Comparison of ENCODE assay signal across 1 cellular context in the genomic region with DNA sequence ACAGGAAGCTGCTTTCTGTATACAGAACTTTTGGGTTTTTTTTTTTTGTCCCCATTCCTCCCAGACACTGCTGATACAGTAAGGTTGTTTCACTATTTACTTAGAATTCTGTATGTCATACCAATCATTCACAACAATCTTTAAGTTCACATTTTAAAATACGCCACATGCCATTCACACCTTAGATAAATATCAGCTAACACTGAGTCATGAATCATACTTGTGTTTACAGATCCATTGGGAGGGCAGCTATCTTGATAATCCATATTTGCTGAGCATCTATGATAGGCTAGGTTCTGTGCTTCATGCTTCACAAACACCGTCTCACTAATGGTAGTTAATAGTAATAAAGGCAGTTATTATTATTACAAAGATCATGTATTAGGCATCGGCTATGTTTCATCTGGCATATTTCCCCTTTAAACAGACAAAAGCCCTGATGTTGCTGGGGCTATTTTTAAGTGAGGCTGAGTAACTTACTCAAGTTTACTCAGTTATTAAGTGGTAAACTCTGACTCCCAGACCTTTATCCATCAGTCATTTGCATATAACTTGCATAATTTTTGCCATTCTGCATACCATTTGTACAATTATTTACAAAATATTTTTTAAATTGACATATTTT.
TF ChIP-seq lines count a peak whose summit lies in the region.

No MANE protein-coding gene starts in this region.

TF ChIP-seq in HepG2, 621 proteins besides CTCF, POLR2A, EP300 and RAD21 (continued from another document and continues in another):
- TF ChIP-seq ZNF280B (CRISPR knock-in tag; IDR thresholded peaks at IDR 0.05; ENCODE audit: borderline replicate concordance) (no peak), TBX3 (IDR thresholded peaks at IDR 0.05; ENCODE audit: borderline replicate concordance) (peak; percentile 95), ZFP36 (IDR thresholded peaks at IDR 0.05; ENCODE audit: borderline replicate concordance, low read depth, low read length, partially characterized antibody) (no peak), SP4 (CRISPR knock-in tag; IDR thresholded peaks at IDR 0.05) (no peak), ZNF674 (CRISPR knock-in tag; IDR thresholded peaks at IDR 0.05; ENCODE audit: low read depth) (no peak), ZNF609 (CRISPR knock-in tag; IDR thresholded peaks at IDR 0.05; ENCODE audit: borderline replicate concordance) (peak; percentile 89; the same call in 1 of the 2 replicates), ZNF484 (CRISPR knock-in tag; IDR thresholded peaks at IDR 0.05; ENCODE audit: borderline replicate concordance, low read depth) (no peak), ZBTB25 (CRISPR knock-in tag; IDR thresholded peaks at IDR 0.05) (no peak), ZNF747 (CRISPR knock-in tag; IDR thresholded peaks at IDR 0.05; ENCODE audit: borderline replicate concordance) (no peak), MIXL1 (CRISPR knock-in tag; IDR thresholded peaks at IDR 0.05) (0 out of 2 replicates have a peak, but pooled peaks have one; percentile 21), ZNF530 (CRISPR knock-in tag; IDR thresholded peaks at IDR 0.05; ENCODE audit: low read depth) (no peak), ZNF710 (CRISPR knock-in tag; IDR thresholded peaks at IDR 0.05; ENCODE audit: borderline replicate concordance) (no peak), ZZZ3 (CRISPR knock-in tag; IDR thresholded peaks at IDR 0.05; ENCODE audit: borderline replicate concordance) (no peak), STAT5B (CRISPR knock-in tag; IDR thresholded peaks at IDR 0.05) (no peak), ZNF367 (CRISPR knock-in tag; IDR thresholded peaks at IDR 0.05; ENCODE audit: borderline replicate concordance) (no peak), ZNF460 (CRISPR knock-in tag; IDR thresholded peaks at IDR 0.05; ENCODE audit: borderline replicate concordance) (no peak), TCF12 (IDR thresholded peaks at IDR 0.05) (no peak), TCF12 (CRISPR knock-in tag; IDR thresholded peaks at IDR 0.05) (no peak), TMF1 (CRISPR knock-in tag; IDR thresholded peaks at IDR 0.05; ENCODE audit: low read depth) (no peak), ETV6 (CRISPR knock-in tag; conservative IDR thresholded peaks at IDR 0.05) (no peak), ZNF720 (CRISPR knock-in tag; IDR thresholded peaks at IDR 0.05) (no peak), ZNF883 (CRISPR knock-in tag; IDR thresholded peaks at IDR 0.05; ENCODE audit: not compliant biosample characterization) (no peak), FOXO1 (CRISPR knock-in tag; IDR thresholded peaks at IDR 0.05) (no peak; the same call in 1 of the 2 replicates), HNRNPL (IDR thresholded peaks at IDR 0.05; ENCODE audit: low read depth, low read length) (no peak), ZNF546 (CRISPR knock-in tag; conservative IDR thresholded peaks at IDR 0.05) (no peak), RELA (CRISPR knock-in tag; IDR thresholded peaks at IDR 0.05) (no peak)
- TF ChIP-seq, protein P1, sequence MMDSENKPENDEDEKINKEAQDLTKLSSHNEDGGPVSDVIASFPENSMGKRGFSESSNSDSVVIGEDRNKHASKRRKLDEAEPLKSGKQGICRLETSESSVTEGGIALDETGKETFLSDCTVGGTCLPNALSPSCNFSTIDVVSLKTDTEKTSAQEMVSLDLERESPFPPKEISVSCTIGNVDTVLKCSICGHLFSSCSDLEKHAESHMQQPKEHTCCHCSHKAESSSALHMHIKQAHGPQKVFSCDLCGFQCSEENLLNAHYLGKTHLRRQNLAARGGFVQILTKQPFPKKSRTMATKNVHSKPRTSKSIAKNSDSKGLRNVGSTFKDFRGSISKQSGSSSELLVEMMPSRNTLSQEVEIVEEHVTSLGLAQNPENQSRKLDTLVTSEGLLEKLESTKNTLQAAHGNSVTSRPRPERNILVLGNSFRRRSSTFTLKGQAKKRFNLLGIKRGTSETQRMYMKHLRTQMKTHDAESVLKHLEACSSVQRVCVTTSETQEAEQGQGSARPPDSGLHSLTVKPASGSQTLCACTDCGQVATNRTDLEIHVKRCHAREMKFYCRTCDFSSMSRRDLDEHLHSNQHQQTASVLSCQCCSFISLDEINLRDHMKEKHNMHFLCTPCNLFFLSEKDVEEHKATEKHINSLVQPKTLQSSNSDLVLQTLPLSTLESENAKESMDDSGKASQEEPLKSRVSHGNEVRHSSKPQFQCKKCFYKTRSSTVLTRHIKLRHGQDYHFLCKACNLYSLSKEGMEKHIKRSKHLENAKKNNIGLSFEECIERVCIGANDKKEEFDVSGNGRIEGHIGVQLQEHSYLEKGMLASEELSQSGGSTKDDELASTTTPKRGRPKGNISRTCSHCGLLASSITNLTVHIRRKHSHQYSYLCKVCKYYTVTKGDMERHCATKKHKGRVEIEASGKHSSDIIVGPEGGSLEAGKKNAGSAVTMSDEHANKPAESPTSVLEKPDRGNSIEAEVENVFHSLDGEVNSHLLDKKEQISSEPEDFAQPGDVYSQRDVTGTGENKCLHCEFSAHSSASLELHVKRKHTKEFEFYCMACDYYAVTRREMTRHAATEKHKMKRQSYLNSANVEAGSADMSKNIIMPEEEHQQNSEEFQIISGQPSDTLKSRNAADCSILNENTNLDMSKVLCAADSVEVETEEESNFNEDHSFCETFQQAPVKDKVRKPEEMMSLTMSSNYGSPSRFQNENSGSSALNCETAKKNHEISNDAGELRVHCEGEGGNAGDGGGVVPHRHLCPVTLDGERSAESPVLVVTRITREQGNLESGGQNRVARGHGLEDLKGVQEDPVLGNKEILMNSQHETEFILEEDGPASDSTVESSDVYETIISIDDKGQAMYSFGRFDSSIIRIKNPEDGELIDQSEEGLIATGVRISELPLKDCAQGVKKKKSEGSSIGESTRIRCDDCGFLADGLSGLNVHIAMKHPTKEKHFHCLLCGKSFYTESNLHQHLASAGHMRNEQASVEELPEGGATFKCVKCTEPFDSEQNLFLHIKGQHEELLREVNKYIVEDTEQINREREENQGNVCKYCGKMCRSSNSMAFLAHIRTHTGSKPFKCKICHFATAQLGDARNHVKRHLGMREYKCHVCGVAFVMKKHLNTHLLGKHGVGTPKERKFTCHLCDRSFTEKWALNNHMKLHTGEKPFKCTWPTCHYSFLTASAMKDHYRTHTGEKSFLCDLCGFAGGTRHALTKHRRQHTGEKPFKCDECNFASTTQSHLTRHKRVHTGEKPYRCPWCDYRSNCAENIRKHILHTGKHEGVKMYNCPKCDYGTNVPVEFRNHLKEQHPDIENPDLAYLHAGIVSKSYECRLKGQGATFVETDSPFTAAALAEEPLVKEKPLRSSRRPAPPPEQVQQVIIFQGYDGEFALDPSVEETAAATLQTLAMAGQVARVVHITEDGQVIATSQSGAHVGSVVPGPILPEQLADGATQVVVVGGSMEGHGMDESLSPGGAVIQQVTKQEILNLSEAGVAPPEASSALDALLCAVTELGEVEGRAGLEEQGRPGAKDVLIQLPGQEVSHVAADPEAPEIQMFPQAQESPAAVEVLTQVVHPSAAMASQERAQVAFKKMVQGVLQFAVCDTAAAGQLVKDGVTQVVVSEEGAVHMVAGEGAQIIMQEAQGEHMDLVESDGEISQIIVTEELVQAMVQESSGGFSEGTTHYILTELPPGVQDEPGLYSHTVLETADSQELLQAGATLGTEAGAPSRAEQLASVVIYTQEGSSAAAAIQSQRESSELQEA (CRISPR knock-in tag; IDR thresholded peaks at IDR 0.05; ENCODE audit: not compliant biosample characterization): no peak
- TF ChIP-seq, protein P2, sequence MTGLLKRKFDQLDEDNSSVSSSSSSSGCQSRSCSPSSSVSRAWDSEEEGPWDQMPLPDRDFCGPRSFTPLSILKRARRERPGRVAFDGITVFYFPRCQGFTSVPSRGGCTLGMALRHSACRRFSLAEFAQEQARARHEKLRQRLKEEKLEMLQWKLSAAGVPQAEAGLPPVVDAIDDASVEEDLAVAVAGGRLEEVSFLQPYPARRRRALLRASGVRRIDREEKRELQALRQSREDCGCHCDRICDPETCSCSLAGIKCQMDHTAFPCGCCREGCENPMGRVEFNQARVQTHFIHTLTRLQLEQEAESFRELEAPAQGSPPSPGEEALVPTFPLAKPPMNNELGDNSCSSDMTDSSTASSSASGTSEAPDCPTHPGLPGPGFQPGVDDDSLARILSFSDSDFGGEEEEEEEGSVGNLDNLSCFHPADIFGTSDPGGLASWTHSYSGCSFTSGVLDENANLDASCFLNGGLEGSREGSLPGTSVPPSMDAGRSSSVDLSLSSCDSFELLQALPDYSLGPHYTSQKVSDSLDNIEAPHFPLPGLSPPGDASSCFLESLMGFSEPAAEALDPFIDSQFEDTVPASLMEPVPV (CRISPR knock-in tag; IDR thresholded peaks at IDR 0.05): no peak
- TF ChIP-seq, protein P3, sequence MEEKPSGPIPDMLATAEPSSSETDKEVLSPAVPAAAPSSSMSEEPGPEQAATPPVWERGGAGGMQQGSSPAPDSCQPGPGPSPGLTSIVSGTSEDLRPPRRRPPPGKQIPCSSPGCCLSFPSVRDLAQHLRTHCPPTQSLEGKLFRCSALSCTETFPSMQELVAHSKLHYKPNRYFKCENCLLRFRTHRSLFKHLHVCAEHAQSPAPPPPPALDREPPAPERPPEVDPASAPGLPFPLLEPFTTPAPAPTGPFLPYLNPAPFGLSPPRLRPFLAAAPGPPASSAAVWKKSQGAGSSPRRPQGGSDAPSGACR (CRISPR knock-in tag; IDR thresholded peaks at IDR 0.05): no peak
